In genomic region chr5:135367070-135367469, GRCh38 we compare ENCODE assay signal across 17 cellular contexts.
"Had no signal": no experiment of that assay in that cellular context is flagged by ENCODE, and none has a peak within 500 bp of the region (broad histone marks: within the 10 kb centered on the region; RNA-seq: fewer than 3 reads in every experiment).

No MANE protein-coding gene starts in this region.

- H3K4me3 Mint-ChIP-seq: activated CD4-positive, alpha-beta T cell treated with anti-CD3 and anti-CD28 coated beads, Interleukin-2, amount 10 ng/mL, durations not matched to agents 24 days and 14 days; activated CD8-positive, alpha-beta T cell treated with anti-CD3 and anti-CD28 coated beads, Interleukin-2, amount 10 ng/mL, durations not matched to agents 7 days and 5 days; activated naive CD8-positive, alpha-beta T cell treated with anti-CD3 and anti-CD28 coated beads for 36 hours; dendritic cell treated with granulocyte-macrophage colony-stimulating factor and Interleukin-4, amounts not matched to agents 40 ng/mL and 50 ng/mL, for 4 days; naive B cell; stimulated activated effector memory CD8-positive, alpha-beta T cell treated with anti-CD3 and anti-CD28 coated beads, Interleukin-12 subunit alpha, Interleukin-12 subunit beta, amount 100 ng/mL, for 72 hours; T-helper 17 cell had no signal

- H3K27ac ChIP-seq: breast epithelium, epithelial cell of prostate, thyroid gland, vagina had no signal

- ATAC-seq: activated CD8-positive, alpha-beta T cell treated with anti-CD3 and anti-CD28 coated beads, Interleukin-2, amount 10 ng/mL, durations not matched to agents 7 days and 5 days; stimulated activated effector memory CD8-positive, alpha-beta T cell treated with anti-CD3 and anti-CD28 coated beads, Interleukin-12 subunit alpha, Interleukin-12 subunit beta, amount 100 ng/mL, for 72 hours; T-helper 17 cell had no signal

- DNase-seq: activated CD4-positive, alpha-beta T cell treated with anti-CD3 and anti-CD28 coated beads, Interleukin-2, amount 10 ng/mL, durations not matched to agents 24 days and 14 days; activated CD4-positive, CD25-positive, alpha-beta regulatory T cell; activated CD8-positive, alpha-beta memory T cell treated with anti-CD3 and anti-CD28 coated beads, Interleukin-2, amount 50 U/mL, for 48 hours; activated CD8-positive, alpha-beta T cell treated with anti-CD3 and anti-CD28 coated beads, Interleukin-2, amount 10 ng/mL, durations not matched to agents 7 days and 5 days; activated naive CD8-positive, alpha-beta T cell treated with anti-CD3 and anti-CD28 coated beads for 36 hours; effector memory CD4-positive, alpha-beta T cell; islet precursor cell; naive B cell; retina; T-helper 17 cell had no signal

- H3K4me3 ChIP-seq: breast epithelium, lung, thyroid gland, vagina had no signal

- H3K27me3 Mint-ChIP-seq: activated CD4-positive, alpha-beta T cell treated with anti-CD3 and anti-CD28 coated beads, Interleukin-2, amount 10 ng/mL, durations not matched to agents 24 days and 14 days; activated naive CD8-positive, alpha-beta T cell treated with anti-CD3 and anti-CD28 coated beads for 36 hours; dendritic cell treated with granulocyte-macrophage colony-stimulating factor and Interleukin-4, amounts not matched to agents 40 ng/mL and 50 ng/mL, for 4 days; naive B cell; T-helper 17 cell had no signal

- H3K36me3 ChIP-seq: breast epithelium had no signal

- H3K4me1 ChIP-seq: breast epithelium had no signal

- H3K4me1 Mint-ChIP-seq: activated naive CD8-positive, alpha-beta T cell treated with anti-CD3 and anti-CD28 coated beads for 36 hours had no signal

- H3K9me3 Mint-ChIP-seq: activated CD4-positive, alpha-beta T cell treated with anti-CD3 and anti-CD28 coated beads, Interleukin-2, amount 10 ng/mL, durations not matched to agents 24 days and 14 days; activated naive CD8-positive, alpha-beta T cell treated with anti-CD3 and anti-CD28 coated beads for 36 hours; dendritic cell treated with granulocyte-macrophage colony-stimulating factor and Interleukin-4, amounts not matched to agents 40 ng/mL and 50 ng/mL, for 4 days; naive B cell; stimulated activated effector memory CD8-positive, alpha-beta T cell treated with anti-CD3 and anti-CD28 coated beads, Interleukin-12 subunit alpha, Interleukin-12 subunit beta, amount 100 ng/mL, for 72 hours had no signal

- H3K27ac Mint-ChIP-seq: activated CD4-positive, alpha-beta T cell treated with anti-CD3 and anti-CD28 coated beads, Interleukin-2, amount 10 ng/mL, durations not matched to agents 24 days and 14 days; activated CD8-positive, alpha-beta T cell treated with anti-CD3 and anti-CD28 coated beads, Interleukin-2, amount 10 ng/mL, durations not matched to agents 7 days and 5 days; activated naive CD8-positive, alpha-beta T cell treated with anti-CD3 and anti-CD28 coated beads for 36 hours; dendritic cell treated with granulocyte-macrophage colony-stimulating factor and Interleukin-4, amounts not matched to agents 40 ng/mL and 50 ng/mL, for 4 days; T-helper 17 cell had no signal

- H3K27me3 ChIP-seq: breast epithelium, thyroid gland, vagina had no signal
